Comparison of ENCODE assay signal across 8 cellular contexts in the genomic region with DNA sequence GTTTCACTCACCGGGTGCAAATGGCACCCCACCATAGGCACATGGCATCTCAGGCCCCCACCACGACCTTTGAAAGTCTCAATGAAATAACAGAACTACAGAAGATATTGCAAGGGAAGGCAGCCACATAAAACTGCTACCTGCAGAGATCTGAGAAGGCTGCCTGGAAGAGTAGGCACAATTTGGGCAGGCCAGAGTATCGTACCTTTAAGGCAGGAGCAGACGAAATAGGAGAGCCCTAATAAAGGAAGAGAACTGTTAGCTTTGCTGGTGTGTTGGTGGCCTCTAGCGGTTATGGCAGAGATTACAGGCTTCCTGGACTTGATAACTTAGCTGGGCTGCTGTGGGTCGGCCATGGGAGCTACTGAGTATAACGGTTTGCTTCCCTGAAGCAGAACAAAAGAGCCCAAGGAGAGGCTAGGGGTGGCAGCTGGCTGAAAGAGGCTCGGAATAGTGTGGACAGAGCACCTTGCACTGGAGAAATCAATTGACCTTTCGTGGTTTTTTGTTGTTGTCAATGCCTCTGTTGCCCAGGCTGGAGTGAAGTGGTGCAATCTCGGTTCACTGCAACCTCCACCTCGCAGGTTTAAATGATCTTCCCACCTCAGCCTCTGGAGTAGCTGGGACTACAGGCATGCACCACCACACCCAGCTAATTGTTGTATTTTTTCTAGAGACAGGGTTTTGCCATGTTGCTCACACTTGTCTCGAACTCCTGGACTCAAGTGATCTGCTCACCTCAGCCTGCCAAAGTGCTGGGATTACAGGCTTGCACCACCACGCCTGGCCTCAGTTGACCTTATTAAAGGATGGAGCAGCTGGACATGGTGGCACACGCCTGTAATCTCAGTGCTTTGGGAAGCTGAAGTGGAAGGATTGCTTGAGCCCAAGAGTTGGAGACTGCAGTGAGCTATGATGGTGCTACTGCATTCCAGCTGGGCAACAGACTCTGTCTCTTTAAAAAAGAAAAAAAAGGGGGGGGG. TPM values are rescaled to one million over a fixed set of nuclear protein-coding genes. Genes with fewer than 3 reads are reported as not detected.
A peak's percentile ranks its signal among the peaks of the same experiment; 100 is the strongest.
DNase-seq lines count a peak whose midpoint lies in the region; ATAC-seq and TF ChIP-seq lines count a peak whose summit lies in the region.

No MANE protein-coding gene starts in this region.

- DNase-seq in AG08395 (ENCODE audit: low spot score) (peak; percentile 80), GM23248 (peak; percentile 85), NCI-H446 (lab: John Stamatoyannopoulos, UW) (peak; percentile 84 to 87), cerebellar cortex (ENCODE audit: low spot score) (peak; percentile 91), left lung (peak in 1 of 2 donors; percentile 65)
- peak; percentile 64 for DNase-seq in activated CD4-positive, CD25-positive, alpha-beta regulatory T cell treated with anti-CD3 and anti-CD28 coated beads, Interleukin-2, amount 50 U/mL, for 72 hours
- peak in 2 of 3 experiments; percentile 62 to 63 for DNase-seq in stimulated activated CD4-positive, alpha-beta T cell treated with anti-CD3 and anti-CD28 coated beads, TNF-alpha, amount 100 ng/mL, for 4 hours (ENCODE audit: low read depth in 3 of 3)

- no peaks in the 10 kb centered on the region for H3K9me2 ChIP-seq in GM23248 (ENCODE audit: insufficient read depth)

- no peak overlapping the region for H3K4me3 ChIP-seq in GM23248
- no peak overlapping the region for H3K4me3 ChIP-seq in left lung

- H3K79me2 ChIP-seq in GM23248 (ENCODE audit: insufficient read depth), result peaks cover 5% of the 10 kb centered on the region; the same call in 1 of the 2 replicates

- H3F3A ChIP-seq in GM23248 (ENCODE audit: insufficient read depth), result peaks cover 8% of the 10 kb centered on the region; the same call in 1 of the 2 replicates

- no peak overlapping the region for H3K9ac ChIP-seq in GM23248

- intact Hi-C loops in left lung (cut with DNase I), result no loop called here

- in situ Hi-C loops in GM23248 (cut with MboI), result loop anchor here (25.0 kb wide), 1 partner anchor 185 kb away; a partner anchor contains a TSS

- no peak overlapping the region for H3K27ac ChIP-seq in GM23248
- H3K27ac ChIP-seq in left lung, result no peak overlapping the region

- peak; percentile 61 to 80 for TF ChIP-seq CTCF in left lung (IDR thresholded peaks at IDR 0.05)

- no peaks in the 10 kb centered on the region for H4K20me1 ChIP-seq in GM23248 (ENCODE audit: insufficient read depth)

- peak; percentile 43 for ATAC-seq in left lung
- no peak for ATAC-seq in GM21717 (IDR thresholded peaks at IDR 0.05; ENCODE audit: unreplicated experiment)

- no peak overlapping the region for H3K4me2 ChIP-seq in GM23248 (ENCODE audit: unreplicated experiment)

- 38 to 44% methylated on average over 14 of the region's 14 CpGs for WGBS in GM23248 (ENCODE audit: low coverage in 1 of 2, low lambda C conversion rate in 2 of 2, missing lambda C conversion rate in 2 of 2), 2 experiments

- H3K27me3 ChIP-seq in GM23248 (replicated peaks; ENCODE audit: insufficient read depth), result no peaks in the 10 kb centered on the region
- no peaks in the 10 kb centered on the region for H3K27me3 ChIP-seq in left lung

- no peaks in the 10 kb centered on the region for H3K36me3 ChIP-seq in GM23248 (ENCODE audit: low read depth)
- H3K36me3 ChIP-seq in left lung, result peaks cover 0 to 60% of the 10 kb centered on the region in 2 donors

- H2AFZ ChIP-seq in GM23248, result no peak overlapping the region; the same call in 1 of the 2 replicates

- H3K9me3 ChIP-seq in GM23248 (ENCODE audit: low read depth) (no peaks in the 10 kb centered on the region), left lung (no peaks in the 10 kb centered on the region)

- H3K4me1 ChIP-seq in GM23248 (ENCODE audit: insufficient read depth) (0 out of 2 replicates have a peak, but pooled peaks cover 7% of the 10 kb centered on the region), left lung (peaks cover 14 to 42% of the 10 kb centered on the region in 2 donors)

RNA-seq across cellular contexts. Expression of a gene that starts 4.8 kb away (rescaled TPM):
- 28.8 and 33.9 TPM in 2 replicates for total RNA-seq in GM23248 (2014; rRNA removed; shearing (Covaris generic))
- polyA plus RNA-seq in GM23248 (2016; fragmentation: Nextera tagmentation; extraction: Ambion mirVana), result 37.2 and 38.7 TPM in 2 replicates
- 10 to 100 TPM; 47.2 to 82.1 TPM for total RNA-seq in left lung

RNA-seq across cellular contexts. Expression of a gene that starts 14.3 kb away (rescaled TPM):
- 0.54 TPM in 1 of 2 replicates, not detected in the other for total RNA-seq in GM23248 (2014; rRNA removed; shearing (Covaris generic))
- 0.10 TPM in 1 of 2 replicates, not detected in the other for polyA plus RNA-seq in GM23248 (2016; fragmentation: Nextera tagmentation; extraction: Ambion mirVana)
- 1 to 10 TPM in 1 of 2 donors, under 1 TPM in 1; 0.26 to 1.1 TPM for total RNA-seq in left lung

RNA-seq across cellular contexts. Expression of a gene that starts 17.1 kb away (rescaled TPM):
- total RNA-seq in GM23248 (2014; rRNA removed; shearing (Covaris generic)), result 27.1 and 31.5 TPM in 2 replicates
- 20.0 and 25.1 TPM in 2 replicates for polyA plus RNA-seq in GM23248 (2016; fragmentation: Nextera tagmentation; extraction: Ambion mirVana)
- total RNA-seq in left lung, result 10 to 100 TPM; 13.1 to 17.2 TPM

RNA-seq across cellular contexts. Expression of a gene that starts 18.9 kb away (rescaled TPM):
- 22.3 and 23.7 TPM in 2 replicates for total RNA-seq in GM23248 (2014; rRNA removed; shearing (Covaris generic))
- 26.1 TPM in 2 replicates for polyA plus RNA-seq in GM23248 (2016; fragmentation: Nextera tagmentation; extraction: Ambion mirVana)
- 10 to 100 TPM; 34.1 to 38.0 TPM for total RNA-seq in left lung
